In genomic region chr22:20111689-20112622, GRCh38 we compare ENCODE assay signal across 10 cellular contexts. TPM values are rescaled to one million over a fixed set of nuclear protein-coding genes. Genes with fewer than 3 reads are reported as not detected.
A peak's percentile ranks its signal among the peaks of the same experiment; 100 is the strongest.
DNase-seq lines count a peak whose midpoint lies in the region; ATAC-seq and TF ChIP-seq lines count a peak whose summit lies in the region.
"Had no signal": no experiment of that assay in that cellular context is flagged by ENCODE, and none has a peak within 500 bp of the region (broad histone marks: within the 10 kb centered on the region; RNA-seq: fewer than 3 reads in every experiment).

No MANE protein-coding gene starts in this region.

- peaks cover 40% of the 10 kb centered on the region for H3K27me3 Mint-ChIP-seq in GM23338 (ENCODE audit: insufficient read depth, low read depth, poor library complexity)
- H3K27me3 Mint-ChIP-seq in activated T-helper 2 cell treated with anti-CD3 and anti-CD28 coated beads, Interferon-gamma antibody, Interleukin-2, Interleukin-4, amounts not matched to agents 10 μg/mL and 5 μg/mL and 100 μg/mL, durations not matched to agents 14 hours and 24 hours and 36 hours (ENCODE audit: low read depth) = no peaks in the 10 kb centered on the region
- no peaks in the 10 kb centered on the region for H3K27me3 Mint-ChIP-seq in memory B cell

- H3K79me2 ChIP-seq in GM23338 (replicated peaks; ENCODE audit: insufficient read depth) = peaks cover 15% of the 10 kb centered on the region; the same call in 1 of the 2 replicates

- peaks cover 61% of the 10 kb centered on the region for H3K36me3 Mint-ChIP-seq in GM23338 (ENCODE audit: low read depth)
- H3K36me3 Mint-ChIP-seq in activated T-helper 2 cell treated with anti-CD3 and anti-CD28 coated beads, Interferon-gamma antibody, Interleukin-2, Interleukin-4, amounts not matched to agents 10 μg/mL and 5 μg/mL and 100 μg/mL, durations not matched to agents 14 hours and 24 hours and 36 hours (ENCODE audit: low read depth) = peaks cover 68% of the 10 kb centered on the region
- H3K36me3 Mint-ChIP-seq in memory B cell = peaks cover 12% of the 10 kb centered on the region

- H3K27ac ChIP-seq in BLaER1 (peak overlapping the region; percentile 64), GM23338 (ENCODE audit: low read depth) (no peak overlapping the region), SJCRH30 (no peak overlapping the region)

- DNase-seq in GM23338 (ENCODE audit: low spot score) (no peak), memory B cell (ENCODE audit: low spot score in 2 of 2) (no peak), DMS79 (lab: John Stamatoyannopoulos, UW) (no peak), SJCRH30 (no peak), kidney glomerular epithelial cell (lab: John Stamatoyannopoulos, UW) (no peak)
- no peak for DNase-seq in activated T-helper 2 cell treated with anti-CD3 and anti-CD28 coated beads, Interferon-gamma antibody, Interleukin-2, Interleukin-4, amounts not matched to agents 10 μg/mL and 5 μg/mL and 100 μg/mL, durations not matched to agents 14 hours and 24 hours and 36 hours (ENCODE audit: low spot score)
- DNase-seq: KG1, mammary epithelial cell had no signal

- H3K27me3 ChIP-seq in BLaER1 = no peaks in the 10 kb centered on the region
- H3K27me3 ChIP-seq in GM23338 (ENCODE audit: insufficient read depth) = no peaks in the 10 kb centered on the region
- H3K27me3 ChIP-seq in SJCRH30 = no peaks in the 10 kb centered on the region

- H3K4me1 Mint-ChIP-seq in GM23338 (peaks cover 3% of the 10 kb centered on the region), memory B cell (peaks cover 15% of the 10 kb centered on the region)
- H3K4me1 Mint-ChIP-seq in activated T-helper 2 cell treated with anti-CD3 and anti-CD28 coated beads, Interferon-gamma antibody, Interleukin-2, Interleukin-4, amounts not matched to agents 10 μg/mL and 5 μg/mL and 100 μg/mL, durations not matched to agents 14 hours and 24 hours and 36 hours (ENCODE audit: low read depth) = peaks cover 22% of the 10 kb centered on the region

- H4K20me1 ChIP-seq in BLaER1 = peaks cover 80% of the 10 kb centered on the region
- H4K20me1 ChIP-seq in GM23338 (replicated peaks; ENCODE audit: insufficient read depth) = peaks cover 12% of the 10 kb centered on the region

- no peaks in the 10 kb centered on the region for H3K9me3 ChIP-seq in BLaER1
- H3K9me3 ChIP-seq in SJCRH30 (replicated peaks) = no peaks in the 10 kb centered on the region

- H3K4me2 ChIP-seq in BLaER1 (peak overlapping the region; percentile 43), GM23338 (no peak overlapping the region)

- intact Hi-C loops in activated T-helper 2 cell treated with anti-CD3 and anti-CD28 coated beads, Interferon-gamma antibody, Interleukin-2, Interleukin-4, amounts not matched to agents 10 μg/mL and 5 μg/mL and 100 μg/mL, durations not matched to agents 14 hours and 24 hours and 36 hours (cut with micrococcal nuclease) = no loop called here

- peaks cover 28% of the 10 kb centered on the region for H3F3A ChIP-seq in GM23338 (replicated peaks; ENCODE audit: low read depth)

- H3K9ac ChIP-seq in BLaER1 = peak overlapping the region; percentile 54

- H2AFZ ChIP-seq in GM23338 = no peak overlapping the region

- H3K36me3 ChIP-seq in BLaER1 = peaks cover 92% of the 10 kb centered on the region
- H3K36me3 ChIP-seq in GM23338 (ENCODE audit: insufficient read depth) = peaks cover 16% of the 10 kb centered on the region
- peaks cover 61% of the 10 kb centered on the region for H3K36me3 ChIP-seq in SJCRH30

- no peaks in the 10 kb centered on the region for H3K9me3 Mint-ChIP-seq in GM23338
- H3K9me3 Mint-ChIP-seq in activated T-helper 2 cell treated with anti-CD3 and anti-CD28 coated beads, Interferon-gamma antibody, Interleukin-2, Interleukin-4, amounts not matched to agents 10 μg/mL and 5 μg/mL and 100 μg/mL, durations not matched to agents 14 hours and 24 hours and 36 hours = no peaks in the 10 kb centered on the region
- H3K9me3 Mint-ChIP-seq in memory B cell = no peaks in the 10 kb centered on the region

- TF ChIP-seq CTCF in GM23338 (conservative IDR thresholded peaks at IDR 0.05; ENCODE audit: low read depth in 2 of 2) = no peak

- H3K27ac Mint-ChIP-seq in GM23338 (no peak overlapping the region), memory B cell (peak overlapping the region; percentile 72)
- peak overlapping the region; percentile 82 for H3K27ac Mint-ChIP-seq in activated T-helper 2 cell treated with anti-CD3 and anti-CD28 coated beads, Interferon-gamma antibody, Interleukin-2, Interleukin-4, amounts not matched to agents 10 μg/mL and 5 μg/mL and 100 μg/mL, durations not matched to agents 14 hours and 24 hours and 36 hours

- H3K4me3 Mint-ChIP-seq in GM23338 (no peak overlapping the region), memory B cell (no peak overlapping the region)
- H3K4me3 Mint-ChIP-seq in activated T-helper 2 cell treated with anti-CD3 and anti-CD28 coated beads, Interferon-gamma antibody, Interleukin-2, Interleukin-4, amounts not matched to agents 10 μg/mL and 5 μg/mL and 100 μg/mL, durations not matched to agents 14 hours and 24 hours and 36 hours (ENCODE audit: low read depth) = peak overlapping the region; percentile 23

- H3K4me1 ChIP-seq in BLaER1 (peaks cover 30% of the 10 kb centered on the region), GM23338 (ENCODE audit: insufficient read depth) (peaks cover 6% of the 10 kb centered on the region; the same call in 1 of the 2 replicates), SJCRH30 (no peaks in the 10 kb centered on the region)

- ATAC-seq in GM23338 (no peak), memory B cell (ENCODE audit: low read depth) (no peak), HG03139 (IDR thresholded peaks at IDR 0.05; ENCODE audit: unreplicated experiment) (no peak)

- no peak overlapping the region for H3K4me3 ChIP-seq in BLaER1
- H3K4me3 ChIP-seq in GM23338 = no peak overlapping the region
- H3K4me3 ChIP-seq in SJCRH30 = no peak overlapping the region

- no peaks in the 10 kb centered on the region for H3K9me2 ChIP-seq in GM23338 (ENCODE audit: insufficient read depth)

TF ChIP-seq in GM23338, 12 proteins besides CTCF, POLR2A, EP300 and RAD21:
- TF ChIP-seq EZH2phosphoT487 (IDR thresholded peaks at IDR 0.05; ENCODE audit: unreplicated experiment) (no peak), POLR2AphosphoS5 (IDR thresholded peaks at IDR 0.05; ENCODE audit: low read depth) (peak; percentile 20; the same call in 1 of the 2 replicates)

RNA-seq across cellular contexts. Expression of gene RANBP1, which starts 3.9 kb away (rescaled TPM):
- total RNA-seq in GM23338 (2014; rRNA removed; shearing (Covaris generic)) = 987 and 1,206 TPM in 2 replicates
- polyA plus RNA-seq in GM23338 (2016; fragmentation: Nextera tagmentation; extraction: Ambion mirVana) = 988 and 1,014 TPM in 2 replicates
- total RNA-seq in activated T-helper 2 cell treated with anti-CD3 and anti-CD28 coated beads, Interferon-gamma antibody, Interleukin-2, Interleukin-4, amounts not matched to agents 10 μg/mL and 5 μg/mL and 100 μg/mL, durations not matched to agents 14 hours and 24 hours and 36 hours = 444 and 452 TPM in 2 replicates
- 624 and 627 TPM in 2 replicates for total RNA-seq in SJCRH30 (2014; rRNA removed; shearing (Covaris generic))

RNA-seq across cellular contexts. Expression of gene TRMT2A, which starts 5.1 kb away (rescaled TPM):
- 56.4 and 61.3 TPM in 2 replicates for total RNA-seq in GM23338 (2014; rRNA removed; shearing (Covaris generic))
- 41.3 and 42.9 TPM in 2 replicates for polyA plus RNA-seq in GM23338 (2016; fragmentation: Nextera tagmentation; extraction: Ambion mirVana)
- total RNA-seq in activated T-helper 2 cell treated with anti-CD3 and anti-CD28 coated beads, Interferon-gamma antibody, Interleukin-2, Interleukin-4, amounts not matched to agents 10 μg/mL and 5 μg/mL and 100 μg/mL, durations not matched to agents 14 hours and 24 hours and 36 hours = 94.1 and 103 TPM in 2 replicates
- total RNA-seq in SJCRH30 (2014; rRNA removed; shearing (Covaris generic)) = 23.6 and 28.3 TPM in 2 replicates

RNA-seq across cellular contexts. Expression of gene ZDHHC8, which starts 19.6 kb away (rescaled TPM):
- 26.1 and 47.6 TPM in 2 replicates for total RNA-seq in GM23338 (2014; rRNA removed; shearing (Covaris generic))
- 13.7 and 22.1 TPM in 2 replicates for polyA plus RNA-seq in GM23338 (2016; fragmentation: Nextera tagmentation; extraction: Ambion mirVana)
- 77.3 and 82.4 TPM in 2 replicates for total RNA-seq in activated T-helper 2 cell treated with anti-CD3 and anti-CD28 coated beads, Interferon-gamma antibody, Interleukin-2, Interleukin-4, amounts not matched to agents 10 μg/mL and 5 μg/mL and 100 μg/mL, durations not matched to agents 14 hours and 24 hours and 36 hours
- 13.6 and 16.4 TPM in 2 replicates for total RNA-seq in SJCRH30 (2014; rRNA removed; shearing (Covaris generic))

RNA-seq across cellular contexts. Expression of gene DGCR8, which starts 31.9 kb away (rescaled TPM):
- 41.6 and 48.9 TPM in 2 replicates for total RNA-seq in GM23338 (2014; rRNA removed; shearing (Covaris generic))
- 11.4 and 12.2 TPM in 2 replicates for polyA plus RNA-seq in GM23338 (2016; fragmentation: Nextera tagmentation; extraction: Ambion mirVana)
- 63.1 and 66.4 TPM in 2 replicates for total RNA-seq in activated T-helper 2 cell treated with anti-CD3 and anti-CD28 coated beads, Interferon-gamma antibody, Interleukin-2, Interleukin-4, amounts not matched to agents 10 μg/mL and 5 μg/mL and 100 μg/mL, durations not matched to agents 14 hours and 24 hours and 36 hours
- total RNA-seq in SJCRH30 (2014; rRNA removed; shearing (Covaris generic)) = 30.0 and 39.3 TPM in 2 replicates

RNA-seq across cellular contexts. Expression of gene CCDC188, which starts 38.9 kb away (rescaled TPM):
- not detected in 2 replicates for total RNA-seq in GM23338 (2014; rRNA removed; shearing (Covaris generic))
- polyA plus RNA-seq in GM23338 (2016; fragmentation: Nextera tagmentation; extraction: Ambion mirVana) = not detected in 2 replicates
- 0.11 TPM in 1 of 2 replicates, not detected in the other for total RNA-seq in activated T-helper 2 cell treated with anti-CD3 and anti-CD28 coated beads, Interferon-gamma antibody, Interleukin-2, Interleukin-4, amounts not matched to agents 10 μg/mL and 5 μg/mL and 100 μg/mL, durations not matched to agents 14 hours and 24 hours and 36 hours
- total RNA-seq in SJCRH30 (2014; rRNA removed; shearing (Covaris generic)) = not detected in 2 replicates
